In genomic region chr14:92551066-92551841, GRCh38 we compare ENCODE assay signal across 11 cellular contexts. TPM values are rescaled to one million over a fixed set of nuclear protein-coding genes. Genes with fewer than 3 reads are reported as not detected.
DNase-seq lines count a peak whose midpoint lies in the region; ATAC-seq, FAIRE-seq and TF ChIP-seq lines count a peak whose summit lies in the region.
"Had no signal": no experiment of that assay in that cellular context is flagged by ENCODE, and none has a peak within 500 bp of the region (broad histone marks: within the 10 kb centered on the region; RNA-seq: fewer than 3 reads in every experiment).

No MANE protein-coding gene starts in this region.

- H3K4me1 ChIP-seq in K562 (replicated peaks in 1 of 2; ENCODE audit: control insufficient read depth in 2 of 2, insufficient read depth in 2 of 2, low read length in 2 of 2): no peaks in the 10 kb centered on the region; a peak in 1 of 5 replicates

- no peak overlapping the region for H3K27ac ChIP-seq in K562 (ENCODE audit: extremely low read depth, low read depth, low read length)

- no peaks in the 10 kb centered on the region for H3K27me3 Mint-ChIP-seq in naive thymus-derived CD8-positive, alpha-beta T cell

- peaks cover 0 to 11% of the 10 kb centered on the region in 2 experiments; a peak in 2 of 5 replicates for H3K27me3 ChIP-seq in K562 (ENCODE audit: control insufficient read depth in 2 of 2, insufficient read depth in 2 of 2, low read length in 2 of 2)
- H3K27me3 ChIP-seq: right atrium auricular region had no signal

- peaks cover 0 to under 1% (median 0%) of the 10 kb centered on the region in 3 donors for H3K36me3 Mint-ChIP-seq in naive thymus-derived CD8-positive, alpha-beta T cell

- ATAC-seq in GM21423 (IDR thresholded peaks at IDR 0.05; ENCODE audit: unreplicated experiment) (peak; percentile 70), HG03558 (IDR thresholded peaks at IDR 0.05; ENCODE audit: extremely low read depth, unreplicated experiment) (peak; percentile 51), K562 (peak; percentile 43; the same call in 1 of the 3 replicates), Right ventricle myocardium superior (ENCODE audit: poor library complexity) (no peak)
- ATAC-seq in naive thymus-derived CD8-positive, alpha-beta T cell: no peak

- H3K9ac ChIP-seq in K562 (ENCODE audit: insufficient read depth in 1 of 2, low read depth in 2 of 2, low read length in 2 of 2): no peak overlapping the region

- H3K36me3 ChIP-seq in K562 (ENCODE audit: control insufficient read depth, insufficient read depth, low read length): no peaks in the 10 kb centered on the region
- H3K36me3 ChIP-seq: right atrium auricular region had no signal

- H3K4me3 ChIP-seq in GM12864 (ENCODE audit: low read depth, low read length) (no peak overlapping the region), K562 (no peak overlapping the region)
- H3K4me3 ChIP-seq: right atrium auricular region had no signal

- H3K27ac Mint-ChIP-seq in naive thymus-derived CD8-positive, alpha-beta T cell: peak overlapping the region in 3 of 10 donors; percentile 36 to 61 (median 37)

- in situ Hi-C loops in K562 (cut with MboI): no loop called here

- no peaks in the 10 kb centered on the region for H3K9me3 ChIP-seq in K562 (replicated peaks; ENCODE audit: control insufficient read depth, insufficient read depth, low read depth, low read length)
- H3K9me3 ChIP-seq: right atrium auricular region had no signal

- no TSS peak for BruUV-seq in K562 (replicated peaks; lab: Mats Ljungman, UMichigan)

- no peak for TF ChIP-seq EP300 in K562 (IDR thresholded peaks at IDR 0.05; ENCODE audit: low read length)

- no peaks in the 10 kb centered on the region for H3K9me3 Mint-ChIP-seq in naive thymus-derived CD8-positive, alpha-beta T cell

- TF ChIP-seq RAD21 in K562 (CRISPR knock-in tag; conservative IDR thresholded peaks at IDR 0.05 in 1 of 2, IDR thresholded peaks at IDR 0.05 in 1 of 2): no peak

- POLR2A ChIA-PET in K562 (lab: Yijun Ruan, JAX): no interaction called here
- POLR2A ChIA-PET in naive thymus-derived CD8-positive, alpha-beta T cell (lab: Charles Lee): no interaction called here

- H3K4me3 Mint-ChIP-seq in naive thymus-derived CD8-positive, alpha-beta T cell: peak overlapping the region in 3 of 10 donors; percentile 0 to 13 (median 2)

- WGBS in K562 (ENCODE audit: insufficient coverage, low coverage, missing lambda C conversion rate): 10% methylated on average over 13 of the region's 13 CpGs

- no peaks in the 10 kb centered on the region for H3K9me1 ChIP-seq in K562 (ENCODE audit: control insufficient read depth, insufficient read depth, low read length)

- TF ChIP-seq POLR2A in K562 (conservative IDR thresholded peaks at IDR 0.05): no peak

- H3K4me2 ChIP-seq in K562 (ENCODE audit: insufficient read depth, low read length): no peak overlapping the region

- H2AFZ ChIP-seq in K562 (ENCODE audit: low read depth, low read length): no peak overlapping the region

- DNase-seq in GM12864 (ENCODE audit: low read depth) (peak; percentile 62), K562 (ENCODE audit: extremely low read depth in 1 of 4, low spot score in 3 of 4) (no peak), Right ventricle myocardium superior (no peak), T1000 (lab: John Stamatoyannopoulos, UW) (no peak), AG08396 (ENCODE audit: low spot score) (no peak)
- DNase-seq in naive thymus-derived CD8-positive, alpha-beta T cell: no peak

- no peaks in the 10 kb centered on the region for H4K20me1 ChIP-seq in K562 (replicated peaks; ENCODE audit: control insufficient read depth, insufficient read depth, low read length)

- FAIRE-seq in K562 (lab: Jason Lieb, UNC): no peak
- FAIRE-seq: endometrium, G401.6 had no signal

- CTCF ChIA-PET in K562 (lab: Yijun Ruan, JAX; ENCODE audit: low intra/inter-chr PET ratio): no interaction called here

- peaks cover 28 to 78% (median 69%) of the 10 kb centered on the region in 4 donors for H3K4me1 Mint-ChIP-seq in naive thymus-derived CD8-positive, alpha-beta T cell

- intact Hi-C loops in K562 (cut with micrococcal nuclease) (no loop called here), Right ventricle myocardium superior (cut with DNase I) (no loop called here)

- no peaks in the 10 kb centered on the region for H3K79me2 ChIP-seq in K562 (ENCODE audit: control insufficient read depth, insufficient read depth, low read length)

- peak; percentile 55 for TF ChIP-seq CTCF in GM12864 (IDR thresholded peaks at IDR 0.05; ENCODE audit: low read depth, low read length, missing control alignments)
- peak in 2 of 3 experiments; percentile 26 to 31; a peak in 2 of 6 replicates for TF ChIP-seq CTCF in K562 (IDR thresholded peaks at IDR 0.05 in 2 of 3, conservative IDR thresholded peaks at IDR 0.05 in 1 of 3; ENCODE audit: insufficient read depth in 2 of 3, low read depth in 1 of 3, low read length in 3 of 3)

TF ChIP-seq in K562, 482 proteins besides CTCF, POLR2A, EP300 and RAD21:
- TF ChIP-seq HMBOX1 (IDR thresholded peaks at IDR 0.05): no peak
- TF ChIP-seq ZNF561 (CRISPR knock-in tag; conservative IDR thresholded peaks at IDR 0.05): no peak
- TF ChIP-seq KHSRP (IDR thresholded peaks at IDR 0.05): no peak
- no peak for TF ChIP-seq ZNF121 (CRISPR knock-in tag; conservative IDR thresholded peaks at IDR 0.05)
- TF ChIP-seq CTBP1 (IDR thresholded peaks at IDR 0.05; ENCODE audit: borderline replicate concordance): no peak
- no peak for TF ChIP-seq ZFP30 (CRISPR knock-in tag; IDR thresholded peaks at IDR 0.05; ENCODE audit: borderline replicate concordance)
- no peak for TF ChIP-seq ELK1 (CRISPR knock-in tag; IDR thresholded peaks at IDR 0.05)
- no peak for TF ChIP-seq SRF (CRISPR knock-in tag; IDR thresholded peaks at IDR 0.05)
- no peak for TF ChIP-seq U2AF2 (optimal IDR thresholded peaks at IDR 0.05; ENCODE audit: low read depth, low read length)
- no peak for TF ChIP-seq MEF2A (IDR thresholded peaks at IDR 0.05; ENCODE audit: control insufficient read depth, low read depth, low read length)
- TF ChIP-seq SPI1 (IDR thresholded peaks at IDR 0.05; ENCODE audit: borderline replicate concordance, low read depth, low read length): no peak
- no peak for TF ChIP-seq THRB (CRISPR knock-in tag; conservative IDR thresholded peaks at IDR 0.05)
TF ChIP-seq in K562: peak in this region for 0.

RNA-seq across cellular contexts. Expression of gene RIN3, which starts 37.7 kb away (rescaled TPM):
- 0.23 TPM in 1 of 2 replicates, not detected in the other for total RNA-seq in K562 (2011; cell fraction: chromatin; rRNA removed; ENCODE audit: low replicate concordance)
- total RNA-seq in K562 (2011; cell fraction: nucleolus; rRNA removed): not detected in 2 replicates
- total RNA-seq in K562 (2011; cell fraction: nucleoplasm; rRNA removed): not detected in 2 replicates
- total RNA-seq in K562 (2014; rRNA removed): not detected in 2 replicates
- not detected in 2 replicates for total RNA-seq in K562 (2014; rRNA removed; fragmentation: Illumina TruSeq; extraction: Trizol)
- total RNA-seq in K562 (2015; rRNA removed; fragmentation: Illumina TruSeq; extraction: Trizol): 0.07 and 0.34 TPM in 2 replicates
- total RNA-seq in K562 (2021): 0.38 and 0.49 TPM in 2 replicates
- polyA plus RNA-seq in K562 (2011; rRNA removed): 0.01 and 0.61 TPM in 2 replicates
- polyA plus RNA-seq in K562 (2011; cell fraction: cytosol; rRNA removed): 0.07 and 0.38 TPM in 2 replicates
- 0.79 TPM in 1 of 2 replicates, not detected in the other for polyA plus RNA-seq in K562 (2011; cell fraction: nucleus; rRNA removed)
- 0.17 and 0.42 TPM in 2 replicates for polyA plus RNA-seq in K562 (2012)
- 0.09 and 0.10 TPM in 2 replicates for polyA plus RNA-seq in K562 (2014; fragmentation: Illumina TruSeq; extraction: Trizol)
- polyA plus RNA-seq in K562 (2014; fragmentation: Nextera tagmentation; extraction: Ambion mirVana): not detected
- polyA plus RNA-seq in K562 (2014; rRNA removed): 0.03 TPM in 1 of 2 replicates, not detected in the other
- 1.4 TPM in 1 of 2 replicates, not detected in the other for polyA minus RNA-seq in K562 (2011; rRNA and poly(A)+ RNA removed)
- 2.4 TPM in 1 of 2 replicates, not detected in the other for polyA minus RNA-seq in K562 (2011; cell fraction: cytosol; rRNA and poly(A)+ RNA removed)
- polyA minus RNA-seq in K562 (2011; cell fraction: nucleus; rRNA and poly(A)+ RNA removed): 2.6 TPM in 1 of 2 replicates, not detected in the other
- total RNA-seq in Right ventricle myocardium superior: 11.0 TPM
- total RNA-seq in naive thymus-derived CD8-positive, alpha-beta T cell: 100 to 1,000 TPM; 137 to 146 TPM
- polyA plus RNA-seq in naive thymus-derived CD8-positive, alpha-beta T cell: 10 to 100 TPM; 16.8 to 45.8 (median 30.0) TPM

Comparison
In these comparisons a context has a peak if more than half of its experiments do, and no peak if none do; other contexts are left out.
1. ATAC-seq: peak in GM21423 (single experiment), HG03558 (single experiment) and K562 (single experiment); none in Right ventricle myocardium superior (single experiment) and naive thymus-derived CD8-positive, alpha-beta T cell (0 of 2).
2. RNA of gene RIN3, which starts 37.7 kb away (total RNA-seq): 137 to 146 TPM in naive thymus-derived CD8-positive, alpha-beta T cell; 11.0 TPM in Right ventricle myocardium superior (single experiment) and 0.07 to 0.49 TPM in K562; every median in the first group is over 10 times any median in the second.